Comparison of ENCODE assay signal across 1 cellular context in the genomic region with DNA sequence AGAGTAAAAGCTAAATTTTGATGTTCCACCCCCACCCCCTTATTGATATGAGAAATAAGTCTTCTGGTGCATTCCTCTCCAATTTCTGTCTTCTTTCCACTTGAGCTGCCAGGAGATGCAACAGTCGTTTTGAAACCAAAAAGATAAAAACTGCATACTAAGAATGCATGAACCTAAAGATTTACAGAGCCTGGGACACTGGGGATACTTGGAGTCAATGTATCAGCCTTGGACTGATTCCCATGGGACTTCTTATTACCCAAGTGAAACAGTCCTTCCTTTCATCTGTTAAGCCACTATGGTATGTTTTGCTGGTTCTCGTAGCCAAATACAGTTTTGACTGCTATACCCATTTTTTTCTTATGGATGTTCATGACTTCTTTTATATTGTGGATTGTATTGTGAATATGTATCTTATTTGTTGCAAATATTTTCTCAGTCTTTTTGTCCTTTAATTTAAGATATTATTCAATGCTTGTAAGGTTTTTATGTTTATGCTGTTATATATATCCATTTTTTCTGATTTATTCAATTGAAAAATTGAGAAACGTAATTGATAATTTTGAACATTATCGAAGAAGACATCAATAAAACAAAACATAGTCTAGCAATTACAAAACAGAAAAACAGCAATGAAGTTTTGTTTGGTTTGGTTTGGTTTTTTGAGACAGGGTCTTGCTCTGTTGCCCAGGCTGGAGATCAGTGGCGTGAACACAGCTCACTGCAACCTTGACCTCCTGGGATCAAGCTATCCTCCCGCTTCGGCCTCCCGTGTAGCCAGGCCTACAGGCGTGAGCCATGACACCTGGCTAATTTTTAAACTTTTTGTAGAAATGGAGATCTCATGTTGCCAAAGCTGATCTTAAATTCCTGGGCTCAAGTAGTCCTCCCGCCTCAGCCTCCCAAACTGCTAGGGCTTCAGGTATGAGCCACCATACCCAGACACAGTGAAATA.
TF ChIP-seq lines count a peak whose summit lies in the region.

No MANE protein-coding gene starts in this region.

TF ChIP-seq in GM12878, 131 proteins besides CTCF, POLR2A, EP300 and RAD21 (continued from another document):
- TF ChIP-seq TCF7 (IDR thresholded peaks at IDR 0.05; ENCODE audit: borderline replicate concordance) (peak; percentile 22; the same call in 1 of the 2 replicates), IKZF2 (IDR thresholded peaks at IDR 0.05) (peak; percentile 61 to 63; a peak in 3 of 4 replicates), JUND (IDR thresholded peaks at IDR 0.05; ENCODE audit: low read depth, low read length) (no peak), IKZF1 (conservative IDR thresholded peaks at IDR 0.05) (peak; percentile 56), RUNX3 (IDR thresholded peaks at IDR 0.05; ENCODE audit: low read length) (peak; percentile 30; the same call in 1 of the 2 replicates), POU2F2 (IDR thresholded peaks at IDR 0.05; ENCODE audit: borderline replicate concordance, low read depth, low read length) (peak; percentile 39; the same call in 1 of the 3 replicates), IRF4 (IDR thresholded peaks at IDR 0.05; ENCODE audit: low read depth, low read length) (0 out of 2 replicates have a peak, but pooled peaks have one; percentile 26), BMI1 (IDR thresholded peaks at IDR 0.05; ENCODE audit: borderline replicate concordance) (no peak)
